In the genomic region with DNA sequence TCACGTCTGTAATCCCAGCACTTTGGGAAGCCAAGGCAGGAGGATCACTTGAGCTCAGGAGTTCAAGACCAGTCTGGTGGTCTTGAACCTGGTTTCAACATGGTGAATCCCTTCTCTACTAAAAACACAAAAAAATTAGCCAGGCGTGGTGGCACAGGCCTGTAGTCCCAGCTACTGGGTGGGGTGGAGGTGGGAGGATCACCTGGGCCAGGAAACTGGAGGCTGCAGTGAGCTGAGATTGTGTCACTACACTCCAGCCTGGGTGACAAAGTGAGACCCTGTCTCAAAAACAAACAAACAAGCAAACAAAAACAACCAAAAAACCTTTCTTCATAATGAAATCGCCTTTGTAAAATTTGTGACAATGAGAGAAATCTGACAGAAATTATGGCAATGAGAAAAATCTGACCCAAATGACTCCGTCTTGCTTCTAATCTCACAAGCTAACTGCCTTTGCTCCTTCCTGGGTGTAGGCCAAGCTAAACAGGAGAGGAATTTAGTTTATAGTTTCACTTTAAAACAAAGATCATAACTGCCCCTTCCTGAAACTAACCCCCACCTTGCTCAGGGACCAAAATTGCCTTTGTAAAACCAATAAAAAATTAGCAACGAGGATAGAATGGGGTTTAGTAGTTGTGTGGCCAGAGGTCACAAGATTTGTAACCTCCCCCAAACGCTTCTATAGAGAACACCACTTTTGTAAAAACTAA, we compare ENCODE assay signal across 9 cellular contexts.
A peak's percentile ranks its signal among the peaks of the same experiment; 100 is the strongest.
DNase-seq lines count a peak whose midpoint lies in the region; ATAC-seq, FAIRE-seq and TF ChIP-seq lines count a peak whose summit lies in the region.
"Had no signal": no experiment of that assay in that cellular context is flagged by ENCODE, and none has a peak within 500 bp of the region (broad histone marks: within the 10 kb centered on the region; RNA-seq: fewer than 3 reads in every experiment).

No MANE protein-coding gene starts in this region.

- H3K36me3 ChIP-seq in BLaER1: no peaks in the 10 kb centered on the region
- H3K36me3 ChIP-seq in GM23338 (ENCODE audit: insufficient read depth): no peaks in the 10 kb centered on the region
- H3K36me3 ChIP-seq in kidney (ENCODE audit: control insufficient read depth in 1 of 2, insufficient read depth in 2 of 2, low read length in 2 of 2): no peaks in the 10 kb centered on the region

- H3K9me3 Mint-ChIP-seq in GM23338: no peaks in the 10 kb centered on the region; the same call in 2 of the 3 replicates

- TF ChIP-seq CTCF in GM23338 (conservative IDR thresholded peaks at IDR 0.05; ENCODE audit: low read depth in 2 of 2) (no peak), WI38 (IDR thresholded peaks at IDR 0.05; ENCODE audit: low read depth, low read length) (no peak), kidney (IDR thresholded peaks at IDR 0.05; ENCODE audit: borderline replicate concordance, extremely low read depth, insufficient read depth) (no peak)

- H3K9me2 ChIP-seq in GM23338 (ENCODE audit: insufficient read depth): no peaks in the 10 kb centered on the region

- no peaks in the 10 kb centered on the region for H4K20me1 ChIP-seq in BLaER1
- no peaks in the 10 kb centered on the region for H4K20me1 ChIP-seq in GM23338 (replicated peaks; ENCODE audit: insufficient read depth)

- peak overlapping the region; percentile 42; the same call in 2 of the 3 replicates for H3K4me3 Mint-ChIP-seq in GM23338

- H3K27ac ChIP-seq in BLaER1 (peak overlapping the region; percentile 15; the same call in 1 of the 2 replicates), GM23338 (ENCODE audit: low read depth) (peak overlapping the region; percentile 64; the same call in 1 of the 2 replicates), kidney (ENCODE audit: low read depth in 2 of 2, low read length in 2 of 2) (peak overlapping the region; percentile 59 to 69)

- H3K9ac ChIP-seq in BLaER1 (no peak overlapping the region), kidney (ENCODE audit: low read length in 2 of 2) (peak overlapping the region; percentile 1 to 41)

- H3K27me3 ChIP-seq in BLaER1 (no peaks in the 10 kb centered on the region), GM23338 (ENCODE audit: insufficient read depth) (no peaks in the 10 kb centered on the region)

- H3K4me1 ChIP-seq in BLaER1 (peaks cover 21% of the 10 kb centered on the region), GM23338 (ENCODE audit: insufficient read depth) (peaks cover 41% of the 10 kb centered on the region), kidney (ENCODE audit: control insufficient read depth in 1 of 2, insufficient read depth in 1 of 2, low read depth in 1 of 2, low read length in 2 of 2) (peaks cover 0 to 11% of the 10 kb centered on the region in 2 donors)

- no peaks in the 10 kb centered on the region; the same call in 2 of the 3 replicates for H3K36me3 Mint-ChIP-seq in GM23338 (ENCODE audit: low read depth)
- H3K36me3 Mint-ChIP-seq: IgD-negative memory B cell had no signal

- H3K4me2 ChIP-seq in BLaER1 (peak overlapping the region; percentile 71), GM23338 (peak overlapping the region; percentile 40; the same call in 1 of the 2 replicates)

- H3K79me2 ChIP-seq in GM23338 (replicated peaks; ENCODE audit: insufficient read depth): no peaks in the 10 kb centered on the region

- DNase-seq in GM23338 (ENCODE audit: low spot score): no peak
- DNase-seq in kidney: no peak
- DNase-seq in NCI-H526 treated with DMSO at 0.1 percent for 48 hours (lab: John Stamatoyannopoulos, UW): no peak
- no peak for DNase-seq in cortex of kidney (lab: John Stamatoyannopoulos, UW)
- DNase-seq in cerebellar nuclear complex (lab: John Stamatoyannopoulos, UW): no peak
- DNase-seq in stimulated activated CD4-positive, alpha-beta T cell treated with anti-CD3 and anti-CD28 coated beads, Interleukin-2, amount 100 ng/mL, for 48 hours: no peak

- no peaks in the 10 kb centered on the region for H3F3A ChIP-seq in GM23338 (replicated peaks; ENCODE audit: low read depth)

- ATAC-seq in GM23338: no peak

- FAIRE-seq in kidney (lab: Jason Lieb, UNC): no peak

- no peak overlapping the region for H3K4me3 ChIP-seq in BLaER1
- H3K4me3 ChIP-seq in GM23338: peak overlapping the region; percentile 11; the same call in 1 of the 2 replicates
- peak overlapping the region; percentile 9; the same call in 1 of the 2 replicates for H3K4me3 ChIP-seq in WI38 (ENCODE audit: low read depth, low read length)
- peak overlapping the region in 1 of 2 donors; percentile 18 for H3K4me3 ChIP-seq in kidney (ENCODE audit: low read length in 2 of 2)

- H3K27me3 Mint-ChIP-seq in GM23338 (ENCODE audit: insufficient read depth, low read depth, poor library complexity): peaks cover 18% of the 10 kb centered on the region

- H2AFZ ChIP-seq in GM23338: peak overlapping the region; percentile 4; the same call in 1 of the 2 replicates

- H3K9me3 ChIP-seq in BLaER1: no peaks in the 10 kb centered on the region
- H3K9me3 ChIP-seq in kidney (ENCODE audit: control insufficient read depth in 1 of 2, low read length in 2 of 2): no peaks in the 10 kb centered on the region

- intact Hi-C loops in kidney (cut with DNase I): no loop called here

- H3K4me1 Mint-ChIP-seq in GM23338: peaks cover 45% of the 10 kb centered on the region

- peak overlapping the region; percentile 57 for H3K27ac Mint-ChIP-seq in GM23338

TF ChIP-seq in GM23338, 12 proteins besides CTCF, POLR2A, EP300 and RAD21 (continues in another document):
- no peak for TF ChIP-seq JUNB (IDR thresholded peaks at IDR 0.05; ENCODE audit: unreplicated experiment)
- TF ChIP-seq, protein P1, sequence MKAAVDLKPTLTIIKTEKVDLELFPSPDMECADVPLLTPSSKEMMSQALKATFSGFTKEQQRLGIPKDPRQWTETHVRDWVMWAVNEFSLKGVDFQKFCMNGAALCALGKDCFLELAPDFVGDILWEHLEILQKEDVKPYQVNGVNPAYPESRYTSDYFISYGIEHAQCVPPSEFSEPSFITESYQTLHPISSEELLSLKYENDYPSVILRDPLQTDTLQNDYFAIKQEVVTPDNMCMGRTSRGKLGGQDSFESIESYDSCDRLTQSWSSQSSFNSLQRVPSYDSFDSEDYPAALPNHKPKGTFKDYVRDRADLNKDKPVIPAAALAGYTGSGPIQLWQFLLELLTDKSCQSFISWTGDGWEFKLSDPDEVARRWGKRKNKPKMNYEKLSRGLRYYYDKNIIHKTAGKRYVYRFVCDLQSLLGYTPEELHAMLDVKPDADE (IDR thresholded peaks at IDR 0.05): no peak
- no peak for TF ChIP-seq EZH2phosphoT487 (IDR thresholded peaks at IDR 0.05; ENCODE audit: unreplicated experiment)
- TF ChIP-seq CREB1 (CRISPR knock-in tag; IDR thresholded peaks at IDR 0.05; ENCODE audit: low read depth): no peak
- TF ChIP-seq STAT1 (IDR thresholded peaks at IDR 0.05; ENCODE audit: unreplicated experiment): no peak
- TF ChIP-seq ZNF114 (CRISPR knock-in tag; IDR thresholded peaks at IDR 0.05): no peak
- TF ChIP-seq, protein P2, sequence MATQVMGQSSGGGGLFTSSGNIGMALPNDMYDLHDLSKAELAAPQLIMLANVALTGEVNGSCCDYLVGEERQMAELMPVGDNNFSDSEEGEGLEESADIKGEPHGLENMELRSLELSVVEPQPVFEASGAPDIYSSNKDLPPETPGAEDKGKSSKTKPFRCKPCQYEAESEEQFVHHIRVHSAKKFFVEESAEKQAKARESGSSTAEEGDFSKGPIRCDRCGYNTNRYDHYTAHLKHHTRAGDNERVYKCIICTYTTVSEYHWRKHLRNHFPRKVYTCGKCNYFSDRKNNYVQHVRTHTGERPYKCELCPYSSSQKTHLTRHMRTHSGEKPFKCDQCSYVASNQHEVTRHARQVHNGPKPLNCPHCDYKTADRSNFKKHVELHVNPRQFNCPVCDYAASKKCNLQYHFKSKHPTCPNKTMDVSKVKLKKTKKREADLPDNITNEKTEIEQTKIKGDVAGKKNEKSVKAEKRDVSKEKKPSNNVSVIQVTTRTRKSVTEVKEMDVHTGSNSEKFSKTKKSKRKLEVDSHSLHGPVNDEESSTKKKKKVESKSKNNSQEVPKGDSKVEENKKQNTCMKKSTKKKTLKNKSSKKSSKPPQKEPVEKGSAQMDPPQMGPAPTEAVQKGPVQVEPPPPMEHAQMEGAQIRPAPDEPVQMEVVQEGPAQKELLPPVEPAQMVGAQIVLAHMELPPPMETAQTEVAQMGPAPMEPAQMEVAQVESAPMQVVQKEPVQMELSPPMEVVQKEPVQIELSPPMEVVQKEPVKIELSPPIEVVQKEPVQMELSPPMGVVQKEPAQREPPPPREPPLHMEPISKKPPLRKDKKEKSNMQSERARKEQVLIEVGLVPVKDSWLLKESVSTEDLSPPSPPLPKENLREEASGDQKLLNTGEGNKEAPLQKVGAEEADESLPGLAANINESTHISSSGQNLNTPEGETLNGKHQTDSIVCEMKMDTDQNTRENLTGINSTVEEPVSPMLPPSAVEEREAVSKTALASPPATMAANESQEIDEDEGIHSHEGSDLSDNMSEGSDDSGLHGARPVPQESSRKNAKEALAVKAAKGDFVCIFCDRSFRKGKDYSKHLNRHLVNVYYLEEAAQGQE (IDR thresholded peaks at IDR 0.05; ENCODE audit: unreplicated experiment): no peak
